In the genomic region with DNA sequence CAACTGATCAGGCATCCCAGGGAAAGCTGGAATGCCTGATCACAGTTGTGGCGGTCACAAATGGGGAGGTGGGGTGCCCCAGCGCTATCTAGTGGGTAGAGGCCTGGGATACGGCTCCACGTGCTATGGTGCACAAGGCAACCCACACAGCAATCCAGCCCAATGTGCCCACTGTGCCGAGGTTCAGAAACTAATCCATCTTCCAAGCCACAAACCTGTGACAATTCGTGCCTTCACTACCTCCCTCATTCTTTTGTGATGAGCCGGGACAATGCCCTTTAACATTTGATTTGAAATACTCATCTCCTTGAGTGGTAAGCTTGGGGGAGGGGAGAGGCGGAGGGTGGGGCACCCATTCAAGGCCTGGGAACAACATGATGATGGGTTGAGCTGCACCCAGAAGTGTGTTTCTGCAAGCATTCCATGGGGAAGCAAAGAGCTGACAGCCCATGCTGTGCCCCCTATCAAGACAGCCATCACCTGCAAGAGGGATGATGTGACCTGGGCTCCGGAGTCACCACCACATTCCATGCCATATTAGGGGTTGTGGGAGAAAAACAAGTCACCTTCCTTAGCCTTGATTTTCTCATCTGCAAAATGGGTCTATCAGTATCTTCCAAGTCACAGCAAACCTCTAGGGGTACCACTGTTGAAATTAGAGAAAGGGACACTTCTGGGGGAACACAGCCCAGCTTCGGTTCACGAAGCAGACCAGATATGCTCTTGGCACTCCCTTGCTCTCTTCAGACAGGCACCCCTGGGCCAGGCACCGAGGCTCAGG, we compare ENCODE assay signal across 15 cellular contexts. TPM values are rescaled to one million over a fixed set of nuclear protein-coding genes. Genes with fewer than 3 reads are reported as not detected.
DNase-seq lines count a peak whose midpoint lies in the region; ATAC-seq, FAIRE-seq and TF ChIP-seq lines count a peak whose summit lies in the region.
"Had no signal": no experiment of that assay in that cellular context is flagged by ENCODE, and none has a peak within 500 bp of the region (broad histone marks: within the 10 kb centered on the region; RNA-seq: fewer than 3 reads in every experiment).

No MANE protein-coding gene starts in this region.

- CTCF ChIA-PET in activated CD8-positive, alpha-beta T cell treated with anti-CD3 and anti-CD28 coated beads for 36 hours (lab: Charles Lee), result interaction anchor here (0.9 kb wide), 1 partner anchor 9 kb away, joined by 4 read pairs; no protein-coding TSS in a partner anchor

- H3K27ac ChIP-seq in ACC112 (ENCODE audit: low read depth, low read length), result peak overlapping the region; percentile 65
- H3K27ac ChIP-seq in thyroid gland, result no peak overlapping the region
- H3K27ac ChIP-seq: uterus had no signal

- no peak overlapping the region for H3K4me3 Mint-ChIP-seq in activated CD8-positive, alpha-beta T cell treated with anti-CD3 and anti-CD28 coated beads for 36 hours

- POLR2A ChIA-PET in activated CD8-positive, alpha-beta T cell treated with anti-CD3 and anti-CD28 coated beads for 36 hours (lab: Charles Lee), result interaction anchor here (0.6 to 8.7 kb wide), 7 partner anchors 8 to 20 kb away, joined by 4 to 80 read pairs (median 6); a partner anchor contains a TSS

- H3K36me3 ChIP-seq in ACC112 (ENCODE audit: insufficient read depth, low read length), result peaks cover 27% of the 10 kb centered on the region; the same call in 1 of the 2 replicates
- peaks cover 50 to 55% of the 10 kb centered on the region in 2 donors for H3K36me3 ChIP-seq in thyroid gland
- H3K36me3 ChIP-seq: uterus had no signal

- no peaks in the 10 kb centered on the region for H3K27me3 Mint-ChIP-seq in activated CD8-positive, alpha-beta T cell treated with anti-CD3 and anti-CD28 coated beads for 36 hours

- H3K9me3 Mint-ChIP-seq in activated CD8-positive, alpha-beta T cell treated with anti-CD3 and anti-CD28 coated beads for 36 hours, result no peaks in the 10 kb centered on the region

- H3K9me3 ChIP-seq in thyroid gland, result no peaks in the 10 kb centered on the region
- H3K9me3 ChIP-seq: uterus had no signal

- H3K79me2 ChIP-seq in ACC112 (ENCODE audit: control insufficient read depth, insufficient read depth, low read length, unreplicated experiment), result peaks cover 49% of the 10 kb centered on the region

- H3K27ac Mint-ChIP-seq in activated CD8-positive, alpha-beta T cell treated with anti-CD3 and anti-CD28 coated beads for 36 hours, result peak overlapping the region; percentile 25

- no peak for ATAC-seq in activated CD8-positive, alpha-beta T cell treated with anti-CD3 and anti-CD28 coated beads for 36 hours
- no peak for ATAC-seq in left colon

- peaks cover 44% of the 10 kb centered on the region for H3K36me3 Mint-ChIP-seq in activated CD8-positive, alpha-beta T cell treated with anti-CD3 and anti-CD28 coated beads for 36 hours (ENCODE audit: low read depth)

- TF ChIP-seq POLR2A in H54 (IDR thresholded peaks at IDR 0.05; ENCODE audit: low read depth, low read length) (no peak), thyroid gland (IDR thresholded peaks at IDR 0.05) (no peak)

- intact Hi-C loops in activated CD8-positive, alpha-beta T cell treated with anti-CD3 and anti-CD28 coated beads for 36 hours (cut with micrococcal nuclease), result no loop called here
- intact Hi-C loops in left colon (cut with DNase I, micrococcal nuclease), result no loop called here
- intact Hi-C loops in thyroid gland (cut with DNase I), result no loop called here

- peak; percentile 42 for DNase-seq in H54 (ENCODE audit: insufficient read length, low spot score)
- DNase-seq in activated CD8-positive, alpha-beta T cell treated with anti-CD3 and anti-CD28 coated beads for 36 hours, result no peak
- peak; percentile 47 for DNase-seq in myocyte (ENCODE audit: low read depth)
- DNase-seq in left colon, result no peak
- DNase-seq in ureter (ENCODE audit: low spot score), result no peak
- DNase-seq in thyroid gland, result no peak
- DNase-seq in iPS-NIHi7 (ENCODE audit: extremely low spot score), result no peak
- DNase-seq: activated CD8-positive, alpha-beta memory T cell treated with anti-CD3 and anti-CD28 coated beads for 24 hours; amniotic stem cell; NK-92 treated with Interleukin-12 subunit alpha and Interleukin-12 subunit beta, amount 100 ng/mL, for 24 hours; T-helper 1 cell; uterus had no signal

- no peak for TF ChIP-seq CTCF in activated CD8-positive, alpha-beta T cell treated with anti-CD3 and anti-CD28 coated beads for 36 hours (IDR thresholded peaks at IDR 0.05)
- no peak for TF ChIP-seq CTCF in thyroid gland (IDR thresholded peaks at IDR 0.05)

- peak; percentile 6 for FAIRE-seq in H54 (lab: Jason Lieb, UNC)
- FAIRE-seq: endometrium had no signal

- H3K4me3 ChIP-seq in ACC112 (ENCODE audit: low read depth, low read length), result no peak overlapping the region
- H3K4me3 ChIP-seq in thyroid gland (replicated peaks in 1 of 3), result no peak overlapping the region
- H3K4me3 ChIP-seq: uterus had no signal

- WGBS in thyroid gland, 2 donors, result 86 to 89% methylated on average over 10 to 12 of the region's 12 CpGs

- H3K4me1 ChIP-seq in ACC112 (ENCODE audit: control insufficient read depth, insufficient read depth, low read length, unreplicated experiment) (peaks cover 56% of the 10 kb centered on the region), thyroid gland (peaks cover 12 to 13% of the 10 kb centered on the region in 2 donors)

- H3K27me3 ChIP-seq in ACC112 (ENCODE audit: insufficient read depth, low read length) (no peaks in the 10 kb centered on the region), thyroid gland (no peaks in the 10 kb centered on the region)
- H3K27me3 ChIP-seq: uterus had no signal

- no peak overlapping the region for H2AFZ ChIP-seq in ACC112 (ENCODE audit: low read length, unreplicated experiment)

- H3K4me1 Mint-ChIP-seq in activated CD8-positive, alpha-beta T cell treated with anti-CD3 and anti-CD28 coated beads for 36 hours (ENCODE audit: low read depth), result peaks cover 18% of the 10 kb centered on the region

RNA-seq across cellular contexts. Expression of a gene that starts 3.7 kb away (rescaled TPM):
- 100 to 1,000 TPM; 174 to 178 TPM for total RNA-seq in activated CD8-positive, alpha-beta T cell treated with anti-CD3 and anti-CD28 coated beads for 36 hours
- total RNA-seq in myocyte (235 and 770 TPM in 2 replicates), left colon (100 to 1,000 TPM; 209 to 336 TPM), ureter (274 TPM), thyroid gland (100 to 1,000 TPM; 373 to 786 (median 647) TPM)
- 478 TPM for polyA plus RNA-seq in myocyte (2012)

RNA-seq across cellular contexts. Expression of a gene that starts 14.0 kb away (rescaled TPM):
- total RNA-seq in activated CD8-positive, alpha-beta T cell treated with anti-CD3 and anti-CD28 coated beads for 36 hours, result under 1 TPM in 1 of 2 experiments, not detected in 1; 0.29 TPM
- total RNA-seq in myocyte (not detected in 2 replicates), left colon (not detected), ureter (not detected), thyroid gland (not detected)
- not detected for polyA plus RNA-seq in myocyte (2012)
- total RNA-seq: HT1080 had no signal

RNA-seq across cellular contexts. Expression of a gene that starts 20.9 kb away (rescaled TPM):
- total RNA-seq in activated CD8-positive, alpha-beta T cell treated with anti-CD3 and anti-CD28 coated beads for 36 hours, result 100 to 1,000 TPM; 518 to 561 TPM
- total RNA-seq in myocyte, result 93.5 and 93.8 TPM in 2 replicates
- 291 TPM for polyA plus RNA-seq in myocyte (2012)
- 100 to 1,000 TPM; 476 to 593 TPM for total RNA-seq in left colon
- total RNA-seq in ureter, result 669 TPM
- 100 to 1,000 TPM; 262 to 378 (median 312) TPM for total RNA-seq in thyroid gland

RNA-seq across cellular contexts. Expression of a gene that starts 24.9 kb away (rescaled TPM):
- not detected for total RNA-seq in activated CD8-positive, alpha-beta T cell treated with anti-CD3 and anti-CD28 coated beads for 36 hours
- not detected in 2 replicates for total RNA-seq in myocyte
- polyA plus RNA-seq in myocyte (2012), result not detected
- not detected for total RNA-seq in left colon
- total RNA-seq in ureter, result not detected
- total RNA-seq in thyroid gland, result not detected
- total RNA-seq: HT1080, uterus had no signal

RNA-seq across cellular contexts. Expression of a gene that starts 43.7 kb away (rescaled TPM):
- 10 to 100 TPM; 11.3 to 12.5 TPM for total RNA-seq in activated CD8-positive, alpha-beta T cell treated with anti-CD3 and anti-CD28 coated beads for 36 hours
- not detected in 2 replicates for total RNA-seq in myocyte
- polyA plus RNA-seq in myocyte (2012), result not detected
- 1 to 10 TPM; 1.7 to 6.4 TPM for total RNA-seq in left colon
- 1.3 TPM for total RNA-seq in ureter
- under 1 TPM in 1 of 4 donors, not detected in 3; 0.56 TPM for total RNA-seq in thyroid gland
- total RNA-seq: HT1080, uterus had no signal

Comparison
In these comparisons a context has a peak if more than half of its experiments do, and no peak if none do; other contexts are left out.
1. DNase-seq: peak in H54 (single experiment) and myocyte (single experiment); none in activated CD8-positive, alpha-beta T cell treated with anti-CD3 and anti-CD28 coated beads for 36 hours (single experiment), left colon (0 of 2), ureter (single experiment), thyroid gland (0 of 2) and iPS-NIHi7 (single experiment).